Comparison of ENCODE assay signal across 8 cellular contexts in genomic region chr19:36916991-36917390, GRCh38. TPM values are rescaled to one million over a fixed set of nuclear protein-coding genes. Genes with fewer than 3 reads are reported as not detected.
A peak's percentile ranks its signal among the peaks of the same experiment; 100 is the strongest.
DNase-seq lines count a peak whose midpoint lies in the region; ATAC-seq and TF ChIP-seq lines count a peak whose summit lies in the region.

No MANE protein-coding gene starts in this region.

- peaks cover 9% of the 10 kb centered on the region for H3K4me1 Mint-ChIP-seq in endodermal cell
- peaks cover 21 to 33% (median 32%) of the 10 kb centered on the region in 4 donors for H3K4me1 Mint-ChIP-seq in naive thymus-derived CD8-positive, alpha-beta T cell

- no peak for TF ChIP-seq CTCF in endodermal cell (conservative IDR thresholded peaks at IDR 0.05)

- DNase-seq in OCI-M1 (lab: John Stamatoyannopoulos, UW) (peak; percentile 83), endodermal cell (peak; percentile 39), COLO668 (lab: John Stamatoyannopoulos, UW; ENCODE audit: unreplicated experiment) (no peak)
- DNase-seq in naive thymus-derived CD8-positive, alpha-beta T cell: peak in 1 of 10 donors; percentile 3

- H3K4me3 Mint-ChIP-seq in endodermal cell: peak overlapping the region; percentile 82
- H3K4me3 Mint-ChIP-seq in naive thymus-derived CD8-positive, alpha-beta T cell: peak overlapping the region; percentile 87 to 97 (median 93)

- ATAC-seq in naive thymus-derived CD8-positive, alpha-beta T cell: no peak
- ATAC-seq in HG03139 (IDR thresholded peaks at IDR 0.05; ENCODE audit: unreplicated experiment): no peak
- ATAC-seq in GM21717 (IDR thresholded peaks at IDR 0.05; ENCODE audit: unreplicated experiment): no peak
- no peak for ATAC-seq in HG02840 (IDR thresholded peaks at IDR 0.05; ENCODE audit: low FRiP score, unreplicated experiment)

- H3K27ac ChIP-seq in endodermal cell (ENCODE audit: low read depth, low read length): no peak overlapping the region

- H3K9ac ChIP-seq in ES-I3 (ENCODE audit: low read depth, low read length) (peak overlapping the region; percentile 93), endodermal cell (ENCODE audit: extremely low read depth, low read length, poor library complexity, severe bottlenecking) (peak overlapping the region; percentile 68)

- no peaks in the 10 kb centered on the region for H3K9me3 ChIP-seq in ES-I3 (ENCODE audit: control insufficient read depth, insufficient read depth, low read length)
- peaks cover 52% of the 10 kb centered on the region for H3K9me3 ChIP-seq in endodermal cell (ENCODE audit: control insufficient read depth, low read length)

- H3K27me3 Mint-ChIP-seq in endodermal cell (ENCODE audit: insufficient read depth): no peaks in the 10 kb centered on the region
- H3K27me3 Mint-ChIP-seq in naive thymus-derived CD8-positive, alpha-beta T cell: no peaks in the 10 kb centered on the region

- H3K9me3 Mint-ChIP-seq in endodermal cell: peaks cover 22% of the 10 kb centered on the region
- peaks cover 7 to 64% (median 31%) of the 10 kb centered on the region in 9 donors for H3K9me3 Mint-ChIP-seq in naive thymus-derived CD8-positive, alpha-beta T cell

- 90 to 98% methylated on average over 5 to 7 of the region's 7 CpGs for WGBS in endodermal cell (ENCODE audit: insufficient coverage in 1 of 2, insufficient read length in 1 of 2), 2 experiments

- H3K4me1 ChIP-seq in ES-I3 (ENCODE audit: insufficient read depth, low read length): no peaks in the 10 kb centered on the region
- H3K4me1 ChIP-seq in endodermal cell (ENCODE audit: control insufficient read depth, insufficient read depth, low read length): no peaks in the 10 kb centered on the region

- peak overlapping the region; percentile 75 for H3K27ac Mint-ChIP-seq in endodermal cell
- peak overlapping the region; percentile 93 to 99 (median 96) for H3K27ac Mint-ChIP-seq in naive thymus-derived CD8-positive, alpha-beta T cell

- POLR2A ChIA-PET in naive thymus-derived CD8-positive, alpha-beta T cell (lab: Charles Lee): interaction anchor here (0.7 kb wide), 1 partner anchor 301 kb away, joined by 3 read pairs; the partner anchor contains the start of gene ZNF383

- H3K36me3 Mint-ChIP-seq in endodermal cell (ENCODE audit: low read depth): peaks cover 47% of the 10 kb centered on the region
- H3K36me3 Mint-ChIP-seq in naive thymus-derived CD8-positive, alpha-beta T cell: peaks cover 52 to 67% (median 58%) of the 10 kb centered on the region in 3 donors

- H3K36me3 ChIP-seq in ES-I3 (ENCODE audit: insufficient read depth, low read length): no peaks in the 10 kb centered on the region; the same call in 1 of the 2 replicates
- H3K36me3 ChIP-seq in endodermal cell (ENCODE audit: control insufficient read depth, insufficient read depth, low read length): peaks cover 25% of the 10 kb centered on the region

- H3K27me3 ChIP-seq in endodermal cell (ENCODE audit: control insufficient read depth, insufficient read depth, low read length, poor library complexity, severe bottlenecking): no peaks in the 10 kb centered on the region

- peak overlapping the region; percentile 99 for H3K4me3 ChIP-seq in endodermal cell (ENCODE audit: low read length)

RNA-seq across cellular contexts. Expression of gene ZNF568, which starts 0.9 kb away (rescaled TPM):
- total RNA-seq in endodermal cell: 1 to 10 TPM; 3.7 to 5.7 TPM
- 5.7 TPM for polyA plus RNA-seq in endodermal cell (2013, experiment 1 of 2)
- polyA plus RNA-seq in endodermal cell (2013, experiment 2 of 2): 6.1 TPM
- total RNA-seq in naive thymus-derived CD8-positive, alpha-beta T cell: 10 to 100 TPM; 24.8 to 26.5 TPM
- 10 to 100 TPM in 1 of 3 donors, 1 to 10 TPM in 2; 7.2 to 10.5 (median 9.0) TPM for polyA plus RNA-seq in naive thymus-derived CD8-positive, alpha-beta T cell

RNA-seq across cellular contexts. Expression of gene ZNF829, which starts 0.9 kb away (rescaled TPM):
- 1 to 10 TPM; 1.9 to 6.2 TPM for total RNA-seq in endodermal cell
- 2.3 TPM for polyA plus RNA-seq in endodermal cell (2013, experiment 1 of 2)
- polyA plus RNA-seq in endodermal cell (2013, experiment 2 of 2): 2.5 TPM
- total RNA-seq in naive thymus-derived CD8-positive, alpha-beta T cell: 10 to 100 TPM in 1 of 2 experiments, 1 to 10 TPM in 1; 9.0 to 10.4 TPM
- polyA plus RNA-seq in naive thymus-derived CD8-positive, alpha-beta T cell: 1 to 10 TPM; 1.9 to 3.9 (median 3.5) TPM
